Comparison of ENCODE assay signal across 13 cellular contexts in the genomic region with DNA sequence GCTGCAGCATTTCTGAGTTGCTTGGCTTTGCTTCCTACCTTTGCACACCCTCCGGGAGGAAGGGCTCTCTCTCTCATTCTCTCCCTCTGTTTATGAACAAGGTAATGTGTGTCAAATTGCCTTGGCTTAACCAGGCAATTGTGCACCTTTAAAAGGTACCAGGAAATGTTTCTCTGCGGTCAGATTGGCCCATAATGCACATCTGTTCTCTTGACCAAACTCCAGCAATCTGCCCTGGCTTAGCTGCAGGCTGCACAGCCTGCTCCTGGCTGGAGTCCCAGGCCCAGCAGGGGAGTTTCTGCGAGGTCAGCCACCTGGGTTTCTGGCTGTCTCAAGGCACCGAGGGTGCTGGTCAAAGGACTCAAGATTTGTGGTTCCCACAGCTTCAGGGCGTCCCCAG.
DNase-seq lines count a peak whose midpoint lies in the region; ATAC-seq and TF ChIP-seq lines count a peak whose summit lies in the region.
"Had no signal": no experiment of that assay in that cellular context is flagged by ENCODE, and none has a peak within 500 bp of the region (broad histone marks: within the 10 kb centered on the region; RNA-seq: fewer than 3 reads in every experiment).

No MANE protein-coding gene starts in this region.

- TF ChIP-seq CTCF in RWPE2 (IDR thresholded peaks at IDR 0.05; ENCODE audit: poor library complexity, severe bottlenecking), result no peak

- ATAC-seq in RWPE2 (ENCODE audit: low read depth) (peak; percentile 60), left lobe of liver (peak; percentile 87), HG03175 (IDR thresholded peaks at IDR 0.05; ENCODE audit: unreplicated experiment) (no peak)
- ATAC-seq: stimulated activated memory B cell treated with anti-CD40 and anti-IgM and Interleukin-4, amounts not matched to agents 10 μg/mL and 1 μg/mL and 100 μg/mL, for 72 hours had no signal

- no peaks in the 10 kb centered on the region for H3K4me1 ChIP-seq in RWPE2 (ENCODE audit: insufficient read depth, poor library complexity, severe bottlenecking)

- no peaks in the 10 kb centered on the region for H3K9me3 ChIP-seq in RWPE2 (ENCODE audit: severe bottlenecking)
- H3K9me3 ChIP-seq: ovary had no signal

- no peak overlapping the region for H3K27ac ChIP-seq in RWPE2 (ENCODE audit: poor library complexity, severe bottlenecking)
- H3K27ac ChIP-seq: ovary had no signal

- H3K4me3 ChIP-seq in RWPE2 (ENCODE audit: severe bottlenecking), result no peak overlapping the region
- H3K4me3 ChIP-seq: lung, ovary had no signal

- peak; percentile 78 for DNase-seq in Daoy (ENCODE audit: low read depth)
- DNase-seq in NCI-H2081 treated with DMSO at 0.1 percent for 48 hours (lab: John Stamatoyannopoulos, UW), result peak; percentile 80
- DNase-seq in RWPE2 (ENCODE audit: low spot score), result no peak
- peak; percentile 54 for DNase-seq in left lobe of liver (ENCODE audit: low spot score)
- DNase-seq in HUDEP-2 (lab: John Stamatoyannopoulos, UW; ENCODE audit: unreplicated experiment in 76 of 76), result no peak
- no peak for DNase-seq in UCSD-AML1 (lab: John Stamatoyannopoulos, UW; ENCODE audit: unreplicated experiment)
- DNase-seq in SKM-1 treated with dmso at 0.1 percent for 144 hours (lab: John Stamatoyannopoulos, UW; ENCODE audit: unreplicated experiment), result no peak
- DNase-seq: NCI-H2171; ovary; stimulated activated CD4-positive, alpha-beta T cell treated with anti-CD3 and anti-CD28 coated beads, Interleukin-1b, Interleukin-23, amount 100 ng/mL, for 48 hours had no signal

- no peaks in the 10 kb centered on the region for H3K27me3 ChIP-seq in RWPE2 (ENCODE audit: insufficient read depth, poor library complexity, severe bottlenecking)
- H3K27me3 ChIP-seq: ovary had no signal

- H3K36me3 ChIP-seq in RWPE2 (ENCODE audit: low read depth), result no peaks in the 10 kb centered on the region
- H3K36me3 ChIP-seq: ovary had no signal

Comparison
In these comparisons a context has a peak if more than half of its experiments do, and no peak if none do; other contexts are left out.
1. DNase-seq: peak in Daoy (single experiment), NCI-H2081 treated with DMSO at 0.1 percent for 48 hours (single experiment) and left lobe of liver (single experiment); none in RWPE2 (single experiment), HUDEP-2 (0 of 76), UCSD-AML1 (single experiment) and SKM-1 treated with dmso at 0.1 percent for 144 hours (single experiment).